2 cellular contexts compared by ENCODE assay signal in the genomic region with DNA sequence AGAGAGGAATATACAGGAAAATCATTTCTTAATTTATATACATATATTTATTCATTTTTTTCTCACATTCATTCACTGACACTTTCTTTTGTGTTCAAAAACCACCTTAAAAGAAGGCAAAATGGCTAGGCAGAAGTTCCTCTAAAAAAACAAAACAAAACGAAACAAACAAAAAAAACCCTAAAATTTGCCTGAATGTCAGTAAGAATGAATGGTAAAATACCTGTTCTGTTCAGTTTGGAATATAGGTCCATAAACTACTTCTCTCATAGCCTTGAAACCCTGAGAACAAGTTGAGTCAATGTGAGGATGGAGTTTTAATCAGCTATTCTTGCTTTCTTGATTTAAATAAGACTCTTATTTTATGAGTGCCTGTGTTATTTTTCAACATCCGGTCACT.
A peak's percentile ranks its signal among the peaks of the same experiment; 100 is the strongest.
TF ChIP-seq lines count a peak whose summit lies in the region.

No MANE protein-coding gene starts in this region.

TF ChIP-seq in A549, 52 proteins besides CTCF, POLR2A, EP300 and RAD21:
- TF ChIP-seq SMC3 (IDR thresholded peaks at IDR 0.05): no peak
- TF ChIP-seq CBX8 (IDR thresholded peaks at IDR 0.05): peak; percentile 89
- TF ChIP-seq ESRRA (IDR thresholded peaks at IDR 0.05; ENCODE audit: borderline replicate concordance, low read length): no peak
- no peak for TF ChIP-seq FOSL2 (IDR thresholded peaks at IDR 0.05)
- no peak for TF ChIP-seq FOSL2 (CRISPR knock-in tag; IDR thresholded peaks at IDR 0.05)
- TF ChIP-seq RNF2 (IDR thresholded peaks at IDR 0.05; ENCODE audit: borderline replicate concordance, low read depth): peak; percentile 96; the same call in 1 of the 2 replicates
- no peak for TF ChIP-seq MYC (IDR thresholded peaks at IDR 0.05; ENCODE audit: borderline replicate concordance, low read length)

TF ChIP-seq in K562, 482 proteins besides CTCF, POLR2A, EP300 and RAD21:
- TF ChIP-seq OTX1 (CRISPR knock-in tag; IDR thresholded peaks at IDR 0.05) (no peak), CBX8 (IDR thresholded peaks at IDR 0.05; ENCODE audit: borderline replicate concordance, extremely low read depth, low read depth, low read length, poor library complexity, severe bottlenecking) (peak; percentile 85)
TF ChIP-seq in K562: peak in this region for 1.
